In genomic region chr5:61327761-61328753, GRCh38 we compare ENCODE assay signal across 8 cellular contexts. TPM values are rescaled to one million over a fixed set of nuclear protein-coding genes. Genes with fewer than 3 reads are reported as not detected.
DNase-seq lines count a peak whose midpoint lies in the region; ATAC-seq and TF ChIP-seq lines count a peak whose summit lies in the region.

No MANE protein-coding gene starts in this region.

- H3K4me3 Mint-ChIP-seq in activated naive CD4-positive, alpha-beta T cell treated with anti-CD3 and anti-CD28 coated beads, Interleukin-2, amount 50 U/mL, for 24 hours, result no peak overlapping the region
- H3K4me3 Mint-ChIP-seq in activated naive CD4-positive, alpha-beta T cell treated with anti-CD3 and anti-CD28 coated beads, Interleukin-2, amount 10 ng/mL, durations not matched to agents 7 days and 5 days, result no peak overlapping the region
- peak overlapping the region; percentile 10 for H3K4me3 Mint-ChIP-seq in natural killer cell

- H3K4me1 Mint-ChIP-seq in activated naive CD4-positive, alpha-beta T cell treated with anti-CD3 and anti-CD28 coated beads, Interleukin-2, amount 50 U/mL, for 24 hours, result peaks cover 25% of the 10 kb centered on the region
- peaks cover 28% of the 10 kb centered on the region for H3K4me1 Mint-ChIP-seq in activated naive CD4-positive, alpha-beta T cell treated with anti-CD3 and anti-CD28 coated beads, Interleukin-2, amount 10 ng/mL, durations not matched to agents 7 days and 5 days
- peaks cover 22 to 36% of the 10 kb centered on the region in 2 donors for H3K4me1 Mint-ChIP-seq in natural killer cell

- ATAC-seq in HG03342 (IDR thresholded peaks at IDR 0.05; ENCODE audit: unreplicated experiment), result peak; percentile 36
- ATAC-seq in natural killer cell, result no peak

- no peak for DNase-seq in activated naive CD4-positive, alpha-beta T cell treated with anti-CD3 and anti-CD28 coated beads, Interleukin-2, amount 10 ng/mL, durations not matched to agents 7 days and 5 days
- peak; percentile 45 to 47 for DNase-seq in activated T-cell treated with anti-CD3 and anti-CD28 coated beads, Interleukin-2, amount 50 U/mL, for 48 hours
- no peak for DNase-seq in natural killer cell
- DNase-seq in ureter (ENCODE audit: low spot score), result no peak
- DNase-seq in tibial artery, result no peak
- DNase-seq in activated CD4-positive, CD25-positive, alpha-beta regulatory T cell treated with anti-CD3 and anti-CD28 coated beads, Interleukin-2, amount 50 U/mL, for 72 hours, result no peak

- intact Hi-C loops in natural killer cell (cut with micrococcal nuclease), result no loop called here
- intact Hi-C loops in tibial artery (cut with DNase I; ENCODE audit: low total_unique reads), result no loop called here

- peaks cover 0 to 8% (median 3%) of the 10 kb centered on the region in 4 donors for H3K4me1 ChIP-seq in tibial artery

- TF ChIP-seq CTCF in natural killer cell (IDR thresholded peaks at IDR 0.05) (no peak), tibial artery (IDR thresholded peaks at IDR 0.05) (no peak)

- CTCF ChIA-PET in activated naive CD4-positive, alpha-beta T cell treated with anti-CD3 and anti-CD28 coated beads, Interleukin-2, amount 10 ng/mL, durations not matched to agents 7 days and 5 days (lab: Charles Lee), result no interaction called here

- no peak overlapping the region for H3K27ac ChIP-seq in tibial artery

- no peaks in the 10 kb centered on the region for H3K9me3 Mint-ChIP-seq in activated naive CD4-positive, alpha-beta T cell treated with anti-CD3 and anti-CD28 coated beads, Interleukin-2, amount 50 U/mL, for 24 hours
- H3K9me3 Mint-ChIP-seq in activated naive CD4-positive, alpha-beta T cell treated with anti-CD3 and anti-CD28 coated beads, Interleukin-2, amount 10 ng/mL, durations not matched to agents 7 days and 5 days, result no peaks in the 10 kb centered on the region
- no peaks in the 10 kb centered on the region for H3K9me3 Mint-ChIP-seq in natural killer cell

- H3K4me3 ChIP-seq in tibial artery, result no peak overlapping the region

- H3K36me3 Mint-ChIP-seq in activated naive CD4-positive, alpha-beta T cell treated with anti-CD3 and anti-CD28 coated beads, Interleukin-2, amount 50 U/mL, for 24 hours, result no peaks in the 10 kb centered on the region
- peaks cover 2% of the 10 kb centered on the region for H3K36me3 Mint-ChIP-seq in activated naive CD4-positive, alpha-beta T cell treated with anti-CD3 and anti-CD28 coated beads, Interleukin-2, amount 10 ng/mL, durations not matched to agents 7 days and 5 days
- no peaks in the 10 kb centered on the region for H3K36me3 Mint-ChIP-seq in natural killer cell

- no peaks in the 10 kb centered on the region for H3K27me3 ChIP-seq in tibial artery

- H3K27ac Mint-ChIP-seq in activated naive CD4-positive, alpha-beta T cell treated with anti-CD3 and anti-CD28 coated beads, Interleukin-2, amount 50 U/mL, for 24 hours, result peak overlapping the region; percentile 41
- no peak overlapping the region for H3K27ac Mint-ChIP-seq in activated naive CD4-positive, alpha-beta T cell treated with anti-CD3 and anti-CD28 coated beads, Interleukin-2, amount 10 ng/mL, durations not matched to agents 7 days and 5 days
- peak overlapping the region in 1 of 2 donors; percentile 99 for H3K27ac Mint-ChIP-seq in natural killer cell

- peaks cover 10% of the 10 kb centered on the region for H3K27me3 Mint-ChIP-seq in activated naive CD4-positive, alpha-beta T cell treated with anti-CD3 and anti-CD28 coated beads, Interleukin-2, amount 50 U/mL, for 24 hours
- peaks cover 53% of the 10 kb centered on the region for H3K27me3 Mint-ChIP-seq in activated naive CD4-positive, alpha-beta T cell treated with anti-CD3 and anti-CD28 coated beads, Interleukin-2, amount 10 ng/mL, durations not matched to agents 7 days and 5 days
- peaks cover 19 to 46% of the 10 kb centered on the region in 2 donors for H3K27me3 Mint-ChIP-seq in natural killer cell (ENCODE audit: low read depth in 2 of 2)

- H3K36me3 ChIP-seq in tibial artery, result no peaks in the 10 kb centered on the region

- H3K9me3 ChIP-seq in tibial artery, result no peaks in the 10 kb centered on the region

RNA-seq across cellular contexts. Expression of gene ZSWIM6, which starts 4.0 kb away (rescaled TPM):
- 10 to 100 TPM in 2 of 3 donors, 1 to 10 TPM in 1; 8.7 to 11.4 (median 10.5) TPM for total RNA-seq in natural killer cell
- total RNA-seq in ureter, result 22.4 TPM

Comparison
In these comparisons a context has a peak if more than half of its experiments do, and no peak if none do; other contexts are left out.
1. DNase-seq: peak in activated T-cell treated with anti-CD3 and anti-CD28 coated beads, Interleukin-2, amount 50 U/mL, for 48 hours (2 of 2); none in activated naive CD4-positive, alpha-beta T cell treated with anti-CD3 and anti-CD28 coated beads, Interleukin-2, amount 10 ng/mL, durations not matched to agents 7 days and 5 days (single experiment), natural killer cell (single experiment), ureter (single experiment), tibial artery (0 of 2) and activated CD4-positive, CD25-positive, alpha-beta regulatory T cell treated with anti-CD3 and anti-CD28 coated beads, Interleukin-2, amount 50 U/mL, for 72 hours (single experiment).